ENCODE assay signal across 1 cellular context in the genomic region with DNA sequence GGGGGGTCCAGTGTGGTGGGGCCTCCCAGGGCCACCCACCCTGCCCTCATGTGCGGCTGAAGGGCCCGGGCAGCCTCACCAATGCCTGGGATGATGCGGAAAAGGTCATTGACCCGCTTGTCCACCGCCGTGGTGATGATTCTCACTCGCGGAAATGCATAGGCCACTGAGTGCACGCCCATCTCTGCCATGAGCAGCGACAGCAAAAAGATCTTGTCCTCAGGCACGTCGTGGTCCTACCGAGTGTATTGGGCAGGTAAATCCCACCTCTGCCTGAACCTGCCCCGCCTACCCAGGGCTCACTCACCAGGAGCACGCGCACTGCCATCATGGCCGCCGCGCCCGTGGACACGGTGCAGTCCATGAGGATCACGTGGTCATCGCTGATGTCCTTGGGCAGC.
TF ChIP-seq lines count a peak whose summit lies in the region.

No MANE protein-coding gene starts in this region.

TF ChIP-seq in GM12878, 131 proteins besides CTCF, POLR2A, EP300 and RAD21:
- TF ChIP-seq, protein P1, sequence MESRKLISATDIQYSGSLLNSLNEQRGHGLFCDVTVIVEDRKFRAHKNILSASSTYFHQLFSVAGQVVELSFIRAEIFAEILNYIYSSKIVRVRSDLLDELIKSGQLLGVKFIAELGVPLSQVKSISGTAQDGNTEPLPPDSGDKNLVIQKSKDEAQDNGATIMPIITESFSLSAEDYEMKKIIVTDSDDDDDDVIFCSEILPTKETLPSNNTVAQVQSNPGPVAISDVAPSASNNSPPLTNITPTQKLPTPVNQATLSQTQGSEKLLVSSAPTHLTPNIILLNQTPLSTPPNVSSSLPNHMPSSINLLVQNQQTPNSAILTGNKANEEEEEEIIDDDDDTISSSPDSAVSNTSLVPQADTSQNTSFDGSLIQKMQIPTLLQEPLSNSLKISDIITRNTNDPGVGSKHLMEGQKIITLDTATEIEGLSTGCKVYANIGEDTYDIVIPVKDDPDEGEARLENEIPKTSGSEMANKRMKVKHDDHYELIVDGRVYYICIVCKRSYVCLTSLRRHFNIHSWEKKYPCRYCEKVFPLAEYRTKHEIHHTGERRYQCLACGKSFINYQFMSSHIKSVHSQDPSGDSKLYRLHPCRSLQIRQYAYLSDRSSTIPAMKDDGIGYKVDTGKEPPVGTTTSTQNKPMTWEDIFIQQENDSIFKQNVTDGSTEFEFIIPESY (IDR thresholded peaks at IDR 0.05), result no peak
- TF ChIP-seq, protein P2, sequence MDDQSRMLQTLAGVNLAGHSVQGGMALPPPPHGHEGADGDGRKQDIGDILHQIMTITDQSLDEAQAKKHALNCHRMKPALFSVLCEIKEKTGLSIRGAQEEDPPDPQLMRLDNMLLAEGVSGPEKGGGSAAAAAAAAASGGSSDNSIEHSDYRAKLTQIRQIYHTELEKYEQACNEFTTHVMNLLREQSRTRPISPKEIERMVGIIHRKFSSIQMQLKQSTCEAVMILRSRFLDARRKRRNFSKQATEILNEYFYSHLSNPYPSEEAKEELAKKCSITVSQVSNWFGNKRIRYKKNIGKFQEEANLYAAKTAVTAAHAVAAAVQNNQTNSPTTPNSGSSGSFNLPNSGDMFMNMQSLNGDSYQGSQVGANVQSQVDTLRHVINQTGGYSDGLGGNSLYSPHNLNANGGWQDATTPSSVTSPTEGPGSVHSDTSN (IDR thresholded peaks at IDR 0.05; ENCODE audit: insufficient replicate concordance, low read depth, low read length), result no peak
- TF ChIP-seq ZNF24 (IDR thresholded peaks at IDR 0.05), result no peak
- TF ChIP-seq, protein P3, sequence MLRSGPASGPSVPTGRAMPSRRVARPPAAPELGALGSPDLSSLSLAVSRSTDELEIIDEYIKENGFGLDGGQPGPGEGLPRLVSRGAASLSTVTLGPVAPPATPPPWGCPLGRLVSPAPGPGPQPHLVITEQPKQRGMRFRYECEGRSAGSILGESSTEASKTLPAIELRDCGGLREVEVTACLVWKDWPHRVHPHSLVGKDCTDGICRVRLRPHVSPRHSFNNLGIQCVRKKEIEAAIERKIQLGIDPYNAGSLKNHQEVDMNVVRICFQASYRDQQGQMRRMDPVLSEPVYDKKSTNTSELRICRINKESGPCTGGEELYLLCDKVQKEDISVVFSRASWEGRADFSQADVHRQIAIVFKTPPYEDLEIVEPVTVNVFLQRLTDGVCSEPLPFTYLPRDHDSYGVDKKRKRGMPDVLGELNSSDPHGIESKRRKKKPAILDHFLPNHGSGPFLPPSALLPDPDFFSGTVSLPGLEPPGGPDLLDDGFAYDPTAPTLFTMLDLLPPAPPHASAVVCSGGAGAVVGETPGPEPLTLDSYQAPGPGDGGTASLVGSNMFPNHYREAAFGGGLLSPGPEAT (IDR thresholded peaks at IDR 0.05; ENCODE audit: low read depth), result no peak
- TF ChIP-seq NRF1 (conservative IDR thresholded peaks at IDR 0.05; ENCODE audit: low read depth, low read length), result no peak
- TF ChIP-seq SUZ12 (IDR thresholded peaks at IDR 0.05; ENCODE audit: unreplicated experiment), result no peak
- TF ChIP-seq CBX5 (IDR thresholded peaks at IDR 0.05; ENCODE audit: low read depth), result no peak
- TF ChIP-seq ZNF622 (IDR thresholded peaks at IDR 0.05), result no peak
TF ChIP-seq in GM12878: peak in this region for 0.
